Comparison of ENCODE assay signal across 16 cellular contexts in the genomic region with DNA sequence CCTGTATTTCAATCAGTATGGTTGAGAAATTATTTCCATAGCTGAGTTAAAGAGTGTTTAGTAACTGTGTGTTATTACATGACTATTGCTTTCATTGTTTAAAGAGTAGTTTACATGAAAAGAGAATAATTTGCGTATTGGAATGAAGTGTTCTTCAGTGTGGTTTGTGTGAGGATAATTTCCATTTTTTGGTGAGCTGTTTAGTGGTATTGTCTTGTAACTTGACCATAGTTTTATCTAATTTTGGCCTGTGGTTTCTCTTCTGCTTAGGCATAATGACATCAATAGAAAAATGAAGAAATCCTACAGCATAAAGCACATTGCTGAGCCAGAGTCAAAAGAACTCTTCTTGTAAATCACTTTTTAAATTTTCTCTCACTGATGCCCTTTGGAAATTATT.
DNase-seq lines count a peak whose midpoint lies in the region; ATAC-seq and TF ChIP-seq lines count a peak whose summit lies in the region.
"Had no signal": no experiment of that assay in that cellular context is flagged by ENCODE, and none has a peak within 500 bp of the region (broad histone marks: within the 10 kb centered on the region; RNA-seq: fewer than 3 reads in every experiment).

No MANE protein-coding gene starts in this region.

- no peak overlapping the region for H2AFZ ChIP-seq in PC-3 (ENCODE audit: low read length)
- H2AFZ ChIP-seq: parathyroid adenoma had no signal

- H3K9me3 ChIP-seq in upper lobe of right lung (no peaks in the 10 kb centered on the region), PC-3 (ENCODE audit: low read length) (no peaks in the 10 kb centered on the region)
- H3K9me3 ChIP-seq: esophagus muscularis mucosa had no signal

- no TSS peak for BruUV-seq in PC-3 (replicated peaks; lab: Mats Ljungman, UMichigan)

- H3K79me2 ChIP-seq in PC-3 (ENCODE audit: low read length) = no peaks in the 10 kb centered on the region
- H3K79me2 ChIP-seq: parathyroid adenoma had no signal

- no peaks in the 10 kb centered on the region for H3K9me2 ChIP-seq in PC-3 (replicated peaks; ENCODE audit: low read length)

- CTCF ChIA-PET in PC-3 (lab: Charles Lee) = interaction anchor here (0.6 kb wide), 1 partner anchor 267 kb away, joined by 3 read pairs; no protein-coding TSS in a partner anchor

- in situ Hi-C loops in KBM-7 (cut with MboI; ENCODE audit: low pct_unique_long_range_greater_than_20kb, low sequenced_read_pairs) = no loop called here

- POLR2A ChIA-PET in PC-3 (lab: Charles Lee; ENCODE audit: unreplicated experiment) = no interaction called here

- no peaks in the 10 kb centered on the region for H4K20me1 ChIP-seq in PC-3 (ENCODE audit: low read length)

- peak; percentile 70 for ATAC-seq in GM19463 (IDR thresholded peaks at IDR 0.05; ENCODE audit: unreplicated experiment)
- peak; percentile 71 for ATAC-seq in HG03565 (IDR thresholded peaks at IDR 0.05; ENCODE audit: unreplicated experiment)
- no peak for ATAC-seq in upper lobe of right lung
- ATAC-seq in PC-3 = no peak

- no peak for TF ChIP-seq CTCF in upper lobe of right lung (IDR thresholded peaks at IDR 0.05)
- TF ChIP-seq CTCF in PC-3 (conservative IDR thresholded peaks at IDR 0.05; ENCODE audit: low read depth, low read length) = no peak

- no peaks in the 10 kb centered on the region for H3F3A ChIP-seq in PC-3 (ENCODE audit: low read length, unreplicated experiment)

- no peak overlapping the region for H3K4me2 ChIP-seq in PC-3 (ENCODE audit: low read length)

- no peaks in the 10 kb centered on the region for H3K36me3 ChIP-seq in upper lobe of right lung
- H3K36me3 ChIP-seq in PC-3 (ENCODE audit: low read depth, low read length) = no peaks in the 10 kb centered on the region
- H3K36me3 ChIP-seq: esophagus muscularis mucosa had no signal

- H3K4me1 ChIP-seq in upper lobe of right lung = no peaks in the 10 kb centered on the region
- no peaks in the 10 kb centered on the region for H3K4me1 ChIP-seq in PC-3 (ENCODE audit: insufficient read depth, low read length)
- H3K4me1 ChIP-seq: esophagus muscularis mucosa, parathyroid adenoma had no signal

- H3K27ac ChIP-seq in upper lobe of right lung (no peak overlapping the region), PC-3 (ENCODE audit: low read length) (no peak overlapping the region)
- H3K27ac ChIP-seq: esophagus muscularis mucosa, parathyroid adenoma had no signal

- intact Hi-C loops in cardiac septum (cut with DNase I) (no loop called here), upper lobe of right lung (cut with DNase I) (no loop called here), PC-3 (cut with micrococcal nuclease) (no loop called here)

- H3K9ac ChIP-seq in PC-3 (ENCODE audit: low read length) = no peak overlapping the region
- H3K9ac ChIP-seq: parathyroid adenoma had no signal

- H3K4me3 ChIP-seq in upper lobe of right lung (no peak overlapping the region), PC-3 (ENCODE audit: low read length) (no peak overlapping the region)
- H3K4me3 ChIP-seq: esophagus muscularis mucosa had no signal

- DNase-seq in AG20443 (ENCODE audit: low spot score) (peak; percentile 20), dedifferentiated amniotic fluid mesenchymal stem cell (ENCODE audit: extremely low spot score) (peak; percentile 85), cardiac septum (ENCODE audit: low spot score) (no peak), upper lobe of right lung (no peak), KBM-7 (no peak), PC-3 (no peak)
- DNase-seq: ACHN; activated naive CD4-positive, alpha-beta T cell treated with anti-CD3 and anti-CD28 coated beads for 36 hours; midbrain; NCI-H1092 treated with DMSO at 0.1 percent for 48 hours; NCI-H446 treated with DMSO at 0.1 percent for 48 hours; stimulated activated CD8-positive, alpha-beta memory T cell treated with anti-CD3 and anti-CD28 coated beads, Interleukin-4, amount 100 ng/mL, for 48 hours had no signal

- no peaks in the 10 kb centered on the region for H3K27me3 ChIP-seq in upper lobe of right lung
- no peaks in the 10 kb centered on the region for H3K27me3 ChIP-seq in PC-3 (ENCODE audit: low read length)
- H3K27me3 ChIP-seq: esophagus muscularis mucosa had no signal

Comparison
In these comparisons a context has a peak if more than half of its experiments do, and no peak if none do; other contexts are left out.
1. DNase-seq: peak in AG20443 (single experiment) and dedifferentiated amniotic fluid mesenchymal stem cell (single experiment); none in cardiac septum (single experiment), upper lobe of right lung (single experiment), KBM-7 (single experiment) and PC-3 (single experiment).
2. ATAC-seq: peak in GM19463 (single experiment) and HG03565 (single experiment); none in upper lobe of right lung (single experiment) and PC-3 (single experiment).